Comparison of ENCODE assay signal across 17 cellular contexts in genomic region chr1:40694353-40694874, GRCh38. TPM values are rescaled to one million over a fixed set of nuclear protein-coding genes. Genes with fewer than 3 reads are reported as not detected.
DNase-seq lines count a peak whose midpoint lies in the region; ATAC-seq, FAIRE-seq and TF ChIP-seq lines count a peak whose summit lies in the region.
"Had no signal": no experiment of that assay in that cellular context is flagged by ENCODE, and none has a peak within 500 bp of the region (broad histone marks: within the 10 kb centered on the region; RNA-seq: fewer than 3 reads in every experiment).

No MANE protein-coding gene starts in this region.

- no peak overlapping the region for H3K27ac ChIP-seq in A549
- H3K27ac ChIP-seq in gastroesophageal sphincter: peak overlapping the region in 3 of 4 donors; percentile 17 to 99 (median 98)

- TF ChIP-seq CTCF in A549 (IDR thresholded peaks at IDR 0.05) (no peak), GM10266 (IDR thresholded peaks at IDR 0.05; ENCODE audit: control insufficient read depth, insufficient read depth, low read depth, missing control alignments) (no peak), gastroesophageal sphincter (IDR thresholded peaks at IDR 0.05) (no peak)

- TF ChIP-seq POLR2A in A549 (IDR thresholded peaks at IDR 0.05; ENCODE audit: low read length) (no peak), gastroesophageal sphincter (IDR thresholded peaks at IDR 0.05) (no peak)

- peaks cover 18% of the 10 kb centered on the region for H3K4me1 ChIP-seq in A549
- peaks cover 0 to 83% (median 12%) of the 10 kb centered on the region in 3 donors for H3K4me1 ChIP-seq in gastroesophageal sphincter

- no peaks in the 10 kb centered on the region for H3K27me3 ChIP-seq in gastroesophageal sphincter
- H3K27me3 ChIP-seq: stomach had no signal

- WGBS in A549 (ENCODE audit: missing lambda C conversion rate): 47% methylated on average over 2 of the region's 2 CpGs
- 45 to 46% methylated on average over 2 of the region's 2 CpGs for WGBS in gastroesophageal sphincter (ENCODE audit: low coverage in 1 of 2), 2 donors

- H3K9me3 ChIP-seq in A549 (no peaks in the 10 kb centered on the region), T-helper 17 cell (ENCODE audit: control insufficient read depth, low read length, poor library complexity, severe bottlenecking) (no peaks in the 10 kb centered on the region), gastroesophageal sphincter (no peaks in the 10 kb centered on the region)
- H3K9me3 ChIP-seq: stomach had no signal

- CTCF ChIA-PET in A549 (lab: Yijun Ruan, JAX): interaction anchor here (1.6 kb wide), 1 partner anchor 82 kb away, joined by 3 read pairs; no protein-coding TSS in a partner anchor

- TF ChIP-seq RAD21 in A549 (conservative IDR thresholded peaks at IDR 0.05 in 1 of 2, IDR thresholded peaks at IDR 0.05 in 1 of 2): no peak

- peaks cover 65% of the 10 kb centered on the region for H3K4me1 Mint-ChIP-seq in T-helper 17 cell

- DNase-seq in A549 (ENCODE audit: low read depth in 1 of 2, low spot score in 1 of 2): no peak
- DNase-seq in GM10266 (ENCODE audit: extremely low spot score): peak; percentile 27
- DNase-seq in T-helper 17 cell: no peak
- DNase-seq in stimulated activated CD4-positive, alpha-beta T cell treated with anti-CD3 and anti-CD28 coated beads, Interleukin-4, amount 100 ng/mL, for 4 hours: no peak
- no peak for DNase-seq in left cardiac atrium
- DNase-seq: activated CD4-positive, alpha-beta T cell treated with anti-CD3 and anti-CD28 coated beads for 4 hours; C1 segment of cervical spinal cord; KBM-7; NCI-H2081; NK-92 treated with Interleukin-12 subunit alpha and Interleukin-12 subunit beta, amount 100 ng/mL, for 24 hours; stimulated activated CD4-positive, alpha-beta T cell treated with anti-CD3 and anti-CD28 coated beads, Interleukin-2, amount 100 ng/mL, for 48 hours; stomach had no signal

- no peak overlapping the region for H3K4me3 ChIP-seq in A549
- no peak overlapping the region for H3K4me3 ChIP-seq in gastroesophageal sphincter
- H3K4me3 ChIP-seq: stomach had no signal

- intact Hi-C loops in left cardiac atrium (cut with DNase I): no loop called here

- no peak for FAIRE-seq in A549 (lab: Jason Lieb, UNC)

- no peaks in the 10 kb centered on the region for H3K36me3 ChIP-seq in gastroesophageal sphincter
- H3K36me3 ChIP-seq: stomach had no signal

- H3K27ac Mint-ChIP-seq in T-helper 17 cell: peak overlapping the region; percentile 99
- H3K27ac Mint-ChIP-seq: dendritic cell treated with granulocyte-macrophage colony-stimulating factor and Interleukin-4, amounts not matched to agents 40 ng/mL and 50 ng/mL, for 4 days had no signal

- POLR2A ChIA-PET in A549 (lab: Yijun Ruan, JAX): no interaction called here

- TF ChIP-seq EP300 in A549 (IDR thresholded peaks at IDR 0.05): no peak
- no peak for TF ChIP-seq EP300 in gastroesophageal sphincter (IDR thresholded peaks at IDR 0.05)

- H3K27me3 Mint-ChIP-seq in T-helper 17 cell: no peaks in the 10 kb centered on the region
- H3K27me3 Mint-ChIP-seq: dendritic cell treated with granulocyte-macrophage colony-stimulating factor and Interleukin-4, amounts not matched to agents 40 ng/mL and 50 ng/mL, for 4 days had no signal

- peaks cover 2% of the 10 kb centered on the region for H3K36me3 Mint-ChIP-seq in T-helper 17 cell (ENCODE audit: low read depth)

- H3K4me3 Mint-ChIP-seq in T-helper 17 cell: peak overlapping the region; percentile 99
- H3K4me3 Mint-ChIP-seq: dendritic cell treated with granulocyte-macrophage colony-stimulating factor and Interleukin-4, amounts not matched to agents 40 ng/mL and 50 ng/mL, for 4 days had no signal

- ATAC-seq in A549 (no peak), T-helper 17 cell (no peak), gastroesophageal sphincter (no peak), HG02759 (IDR thresholded peaks at IDR 0.05; ENCODE audit: unreplicated experiment) (no peak), left cardiac atrium (no peak), HG03460 (IDR thresholded peaks at IDR 0.05; ENCODE audit: unreplicated experiment) (no peak)
- ATAC-seq: SK-N-SH treated with all-trans-retinoic acid at 6 μM for 48 hours had no signal

- peak overlapping the region; percentile 96; the same call in 1 of the 3 replicates for H3K4me2 ChIP-seq in A549

TF ChIP-seq in A549, 52 proteins besides CTCF, POLR2A, EP300 and RAD21 (continues in another document):
- TF ChIP-seq ELK1 (IDR thresholded peaks at IDR 0.05; ENCODE audit: low read depth, low read length): no peak
- TF ChIP-seq HMGXB4 (CRISPR knock-in tag; IDR thresholded peaks at IDR 0.05; ENCODE audit: borderline replicate concordance): no peak
- no peak for TF ChIP-seq MAX (IDR thresholded peaks at IDR 0.05)
- no peak for TF ChIP-seq HDAC2 (IDR thresholded peaks at IDR 0.05)
- no peak for TF ChIP-seq NFE2L2 (conservative IDR thresholded peaks at IDR 0.05; ENCODE audit: low read length)
- TF ChIP-seq PHF8 (IDR thresholded peaks at IDR 0.05; ENCODE audit: borderline replicate concordance, low read depth): no peak
- no peak for TF ChIP-seq ZFP36 (IDR thresholded peaks at IDR 0.05; ENCODE audit: borderline replicate concordance, partially characterized antibody)
- TF ChIP-seq CBX2 (IDR thresholded peaks at IDR 0.05; ENCODE audit: borderline replicate concordance, low read depth): no peak
- no peak for TF ChIP-seq ZNF302 (CRISPR knock-in tag; IDR thresholded peaks at IDR 0.05)
- no peak for TF ChIP-seq HOXA7 (CRISPR knock-in tag; IDR thresholded peaks at IDR 0.05)
- no peak for TF ChIP-seq RARB (CRISPR knock-in tag; IDR thresholded peaks at IDR 0.05)
- no peak for TF ChIP-seq HOXB5 (CRISPR knock-in tag; IDR thresholded peaks at IDR 0.05)
- TF ChIP-seq EHF (CRISPR knock-in tag; IDR thresholded peaks at IDR 0.05): no peak
- TF ChIP-seq NR3C1 (IDR thresholded peaks at IDR 0.05): no peak
- TF ChIP-seq RFX5 (IDR thresholded peaks at IDR 0.05): no peak
- TF ChIP-seq SREBF2 (IDR thresholded peaks at IDR 0.05): no peak
- TF ChIP-seq HEYL (CRISPR knock-in tag; IDR thresholded peaks at IDR 0.05): no peak

RNA-seq across cellular contexts. Expression of gene NFYC, which starts 2.9 kb away (rescaled TPM):
- 37.8 and 43.4 TPM in 2 replicates for polyA plus RNA-seq in A549 (2011; rRNA removed)
- 72.7 and 88.4 TPM in 2 replicates for polyA plus RNA-seq in A549 (2012; cell fraction: cytosol; rRNA removed)
- polyA plus RNA-seq in A549 (2012; cell fraction: nucleus; rRNA removed): 74.1 and 115 TPM in 2 replicates
- 35.0 to 35.2 TPM (median 35.1 TPM) in 3 replicates for polyA plus RNA-seq in A549 (2017; fragmentation: RNase III; extraction: RNeasy Plus Mini Kit Qiagen cat#74134 plus additional on column Dnase treatment)
- 70.6 and 97.8 TPM in 2 replicates for polyA minus RNA-seq in A549 (2011; rRNA and poly(A)+ RNA removed)
- 10 to 100 TPM; 42.3 to 45.7 TPM for total RNA-seq in T-helper 17 cell
- total RNA-seq in gastroesophageal sphincter: 10 to 100 TPM; 32.4 to 54.2 (median 46.5) TPM
- 10 to 100 TPM; 60.1 to 71.1 TPM for total RNA-seq in left cardiac atrium

RNA-seq across cellular contexts. Expression of gene RIMS3, which starts 28.9 kb away (rescaled TPM):
- 1.9 and 2.4 TPM in 2 replicates for polyA plus RNA-seq in A549 (2011; rRNA removed)
- 0.95 and 1.3 TPM in 2 replicates for polyA plus RNA-seq in A549 (2012; cell fraction: cytosol; rRNA removed)
- 1.4 and 1.8 TPM in 2 replicates for polyA plus RNA-seq in A549 (2012; cell fraction: nucleus; rRNA removed)
- 1.3 to 1.6 TPM (median 1.5 TPM) in 3 replicates for polyA plus RNA-seq in A549 (2017; fragmentation: RNase III; extraction: RNeasy Plus Mini Kit Qiagen cat#74134 plus additional on column Dnase treatment)
- 3.6 and 4.9 TPM in 2 replicates for polyA minus RNA-seq in A549 (2011; rRNA and poly(A)+ RNA removed)
- total RNA-seq in T-helper 17 cell: 1 to 10 TPM; 1.7 to 2.1 TPM
- 10 to 100 TPM in 2 of 4 donors, 1 to 10 TPM in 2; 4.4 to 23.6 (median 10.0) TPM for total RNA-seq in gastroesophageal sphincter
- total RNA-seq in left cardiac atrium: 1 to 10 TPM; 2.9 to 3.6 TPM

Comparison
In these comparisons a context has a peak if more than half of its experiments do, and no peak if none do; other contexts are left out.
1. H3K27ac ChIP-seq: peak in gastroesophageal sphincter (3 of 4); none in A549 (0 of 2).